Comparison of ENCODE assay signal across 1 cellular context in genomic region chr4:119172223-119172622, GRCh38.
TF ChIP-seq lines count a peak whose summit lies in the region.

No MANE protein-coding gene starts in this region.

TF ChIP-seq in K562, 482 proteins besides CTCF, POLR2A, EP300 and RAD21:
- TF ChIP-seq FOSL1 (tag; conservative IDR thresholded peaks at IDR 0.05) (peak; percentile 43), EZH2 (IDR thresholded peaks at IDR 0.05; ENCODE audit: borderline replicate concordance, low read depth, low read length) (no peak)
